In the genomic region with DNA sequence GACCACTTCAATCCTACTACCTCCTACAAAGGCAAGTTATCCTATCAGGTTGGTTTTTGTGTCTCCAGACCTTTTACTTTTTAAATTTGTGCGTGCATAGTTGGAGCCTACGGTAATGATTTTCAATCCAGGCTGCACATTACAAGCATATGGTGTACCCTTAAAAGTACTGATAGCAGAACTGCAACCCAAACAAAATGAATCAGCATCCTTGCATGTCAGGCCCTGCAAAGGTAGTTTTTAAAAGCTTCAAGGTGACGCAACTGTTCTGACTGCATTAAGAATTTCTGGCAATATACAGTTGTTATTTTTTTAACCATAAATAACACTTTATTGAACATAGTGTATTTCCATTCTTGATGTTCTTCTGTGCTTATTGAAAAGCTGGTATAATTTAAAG, we compare ENCODE assay signal across 18 cellular contexts. TPM values are rescaled to one million over a fixed set of nuclear protein-coding genes. Genes with fewer than 3 reads are reported as not detected.
DNase-seq lines count a peak whose midpoint lies in the region; ATAC-seq and TF ChIP-seq lines count a peak whose summit lies in the region.
"Had no signal": no experiment of that assay in that cellular context is flagged by ENCODE, and none has a peak within 500 bp of the region (broad histone marks: within the 10 kb centered on the region; RNA-seq: fewer than 3 reads in every experiment).

No MANE protein-coding gene starts in this region.

- POLR2A ChIA-PET in IMR-90 (lab: Charles Lee; ENCODE audit: unreplicated experiment) = no interaction called here

- H3K27ac ChIP-seq in IMR-90 (ENCODE audit: insufficient read depth, low read length) (no peak overlapping the region), mesendoderm (ENCODE audit: low read depth, low read length) (no peak overlapping the region), Peyer's patch (no peak overlapping the region)
- H3K27ac ChIP-seq: A549 had no signal

- TF ChIP-seq POLR2A in IMR-90 (IDR thresholded peaks at IDR 0.05; ENCODE audit: low read depth, low read length) (no peak), Peyer's patch (IDR thresholded peaks at IDR 0.05) (no peak)

- H3K23ac ChIP-seq in IMR-90 (ENCODE audit: low read depth, low read length) = no peak overlapping the region
- H3K23ac ChIP-seq in mesendoderm (ENCODE audit: low read length) = no peak overlapping the region

- H3K56ac ChIP-seq in IMR-90 (ENCODE audit: extremely low read depth, insufficient read depth, low read length) (no peak overlapping the region), mesendoderm (ENCODE audit: low read length) (no peak overlapping the region)

- no peaks in the 10 kb centered on the region for H3K79me2 ChIP-seq in mesendoderm (ENCODE audit: control insufficient read depth, insufficient read depth, low read length)

- H3K36me3 ChIP-seq in IMR-90 (ENCODE audit: control insufficient read depth, insufficient read depth, low read length) (no peaks in the 10 kb centered on the region), mesendoderm (ENCODE audit: control insufficient read depth, insufficient read depth, low read length) (no peaks in the 10 kb centered on the region), Peyer's patch (no peaks in the 10 kb centered on the region)

- H3K9ac ChIP-seq in IMR-90 (ENCODE audit: low read depth, low read length) (no peak overlapping the region), mesendoderm (ENCODE audit: low read length) (no peak overlapping the region)

- no peak overlapping the region for H3K4me2 ChIP-seq in IMR-90 (ENCODE audit: low read depth, low read length)
- no peak overlapping the region for H3K4me2 ChIP-seq in mesendoderm (ENCODE audit: low read length)
- H3K4me2 ChIP-seq: A549 had no signal

- H3K79me1 ChIP-seq in IMR-90 (ENCODE audit: low read depth in 1 of 2, low read length in 2 of 2) = no peaks in the 10 kb centered on the region
- H3K79me1 ChIP-seq in mesendoderm (ENCODE audit: low read length) = no peaks in the 10 kb centered on the region

- peaks cover 2% of the 10 kb centered on the region for H3K4me1 ChIP-seq in IMR-90 (ENCODE audit: control insufficient read depth, insufficient read depth, low read length)
- H3K4me1 ChIP-seq in mesendoderm (ENCODE audit: control insufficient read depth, low read depth, low read length) = no peaks in the 10 kb centered on the region
- H3K4me1 ChIP-seq in Peyer's patch = no peaks in the 10 kb centered on the region

- no peak overlapping the region for H2BK15ac ChIP-seq in IMR-90 (ENCODE audit: low read depth, low read length)
- H2BK15ac ChIP-seq in mesendoderm (replicated peaks; ENCODE audit: low read depth) = peak overlapping the region; percentile 74

- BruUV-seq in IMR-90 (replicated peaks; lab: Mats Ljungman, UMichigan) = no TSS peak

- WGBS in IMR-90 (ENCODE audit: extremely low coverage in 2 of 2, insufficient read length in 1 of 2), 2 experiments = no CpG with 5 or more reads among the region's 3 CpGs
- no CpG with 5 or more reads among the region's 3 CpGs for WGBS in mesendoderm (ENCODE audit: extremely low coverage, insufficient coverage, low lambda C conversion rate)

- H2BK5ac ChIP-seq in IMR-90 (ENCODE audit: low read depth, low read length, poor library complexity, severe bottlenecking) = no peak overlapping the region
- H2BK5ac ChIP-seq in mesendoderm (ENCODE audit: low read length) = no peak overlapping the region

- H3K18ac ChIP-seq in IMR-90 (ENCODE audit: low read depth, low read length) (no peak overlapping the region), mesendoderm (ENCODE audit: low read length) (no peak overlapping the region)

- H2BK20ac ChIP-seq in IMR-90 (ENCODE audit: low read depth, low read length) = no peak overlapping the region

- no peaks in the 10 kb centered on the region for H3K9me3 ChIP-seq in IMR-90 (ENCODE audit: control insufficient read depth, insufficient read depth, low read length)
- no peaks in the 10 kb centered on the region for H3K9me3 ChIP-seq in Peyer's patch
- H3K9me3 ChIP-seq: A549, Caco-2, HAP-1 had no signal

- dilution Hi-C loops in IMR-90 (cut with HindIII; ENCODE audit: low sequenced_read_pairs, unreplicated experiment) = no loop called here

- CTCF ChIA-PET in IMR-90 (lab: Yijun Ruan, JAX) = no interaction called here

- H3K14ac ChIP-seq in IMR-90 (replicated peaks; ENCODE audit: low read depth, low read length) = no peak overlapping the region

- H4K8ac ChIP-seq in IMR-90 (ENCODE audit: low read depth in 2 of 2, low read length in 2 of 2) (no peak overlapping the region), mesendoderm (ENCODE audit: low read depth, low read length) (no peak overlapping the region)

- H3K27me3 ChIP-seq in IMR-90 (ENCODE audit: control insufficient read depth, insufficient read depth, low read length) = no peaks in the 10 kb centered on the region
- H3K27me3 ChIP-seq in mesendoderm (ENCODE audit: insufficient read depth, low read length, poor library complexity) = no peaks in the 10 kb centered on the region
- no peaks in the 10 kb centered on the region for H3K27me3 ChIP-seq in Peyer's patch

- H4K20me1 ChIP-seq in IMR-90 (ENCODE audit: insufficient read depth, low read length) = no peaks in the 10 kb centered on the region

- TF ChIP-seq CTCF in IMR-90 (conservative IDR thresholded peaks at IDR 0.05; ENCODE audit: low read depth, low read length) = no peak
- no peak for TF ChIP-seq CTCF in epithelial cell of esophagus (IDR thresholded peaks at IDR 0.05; ENCODE audit: insufficient read depth, low read depth, low read length, missing control alignments)
- TF ChIP-seq CTCF in Peyer's patch (IDR thresholded peaks at IDR 0.05) = no peak

- no peak for TF ChIP-seq RAD21 in IMR-90 (IDR thresholded peaks at IDR 0.05; ENCODE audit: low read length)

- no peak overlapping the region for H4K91ac ChIP-seq in IMR-90 (ENCODE audit: insufficient read depth, low read depth, low read length)

- in situ Hi-C loops in IMR-90 (cut with MboI; ENCODE audit: low sequenced_read_pairs) = no loop called here

- no peak overlapping the region for H3K4me3 ChIP-seq in IMR-90 (ENCODE audit: insufficient read depth, low read depth, low read length)
- H3K4me3 ChIP-seq in epithelial cell of esophagus (ENCODE audit: low read length) = no peak overlapping the region
- H3K4me3 ChIP-seq in mesendoderm (ENCODE audit: low read length) = no peak overlapping the region
- no peak overlapping the region for H3K4me3 ChIP-seq in Peyer's patch
- H3K4me3 ChIP-seq: A549, HAP-1, K562 had no signal

- H2BK120ac ChIP-seq in IMR-90 (ENCODE audit: low read depth, low read length) = no peak overlapping the region
- H2BK120ac ChIP-seq in mesendoderm (ENCODE audit: low read depth, low read length) = no peak overlapping the region

- no peak overlapping the region for H3K4ac ChIP-seq in IMR-90 (ENCODE audit: low read depth, low read length)
- H3K4ac ChIP-seq in mesendoderm (ENCODE audit: low read depth, low read length) = no peak overlapping the region

- H2AK9ac ChIP-seq in IMR-90 (replicated peaks; ENCODE audit: low read depth, low read length, poor library complexity) = no peak overlapping the region

- DNase-seq in IMR-90 (no peak), amniotic epithelial cell (ENCODE audit: low read depth) (peak; percentile 45), epithelial cell of esophagus (ENCODE audit: low read depth) (peak; percentile 88), mesendoderm (no peak), Peyer's patch (no peak), NCI-H2171 treated with DMSO at 0.1 percent for 48 hours (lab: John Stamatoyannopoulos, UW) (no peak), COLO668 (lab: John Stamatoyannopoulos, UW; ENCODE audit: unreplicated experiment) (no peak)
- DNase-seq: Caco-2; CD8-positive, alpha-beta T cell; DND-41; GDM1; GOT3 had no signal

- H4K5ac ChIP-seq in IMR-90 (ENCODE audit: low read depth, low read length) (no peak overlapping the region), mesendoderm (ENCODE audit: low read length) (no peak overlapping the region)

- H3K9me1 ChIP-seq in IMR-90 (ENCODE audit: insufficient read depth, low read length) = no peaks in the 10 kb centered on the region

- ATAC-seq in IMR-90 (ENCODE audit: low read depth) = no peak
- ATAC-seq: A549; CD8-positive, alpha-beta T cell; K562 had no signal

- no peak overlapping the region for H2AFZ ChIP-seq in IMR-90 (replicated peaks; ENCODE audit: low read length, poor library complexity)

- H2AK5ac ChIP-seq in IMR-90 (ENCODE audit: low read depth, low read length) = no peak overlapping the region
- H2AK5ac ChIP-seq in mesendoderm (ENCODE audit: low read length) = no peak overlapping the region

- intact Hi-C loops in IMR-90 (cut with micrococcal nuclease) = no loop called here

TF ChIP-seq in IMR-90, 13 proteins besides CTCF, POLR2A, EP300 and RAD21:
- TF ChIP-seq CEBPB (IDR thresholded peaks at IDR 0.05; ENCODE audit: low read depth, low read length) = peak; percentile 36
- no peak for TF ChIP-seq RCOR1 (IDR thresholded peaks at IDR 0.05; ENCODE audit: insufficient replicate concordance, low read length)
- TF ChIP-seq, protein P1, sequence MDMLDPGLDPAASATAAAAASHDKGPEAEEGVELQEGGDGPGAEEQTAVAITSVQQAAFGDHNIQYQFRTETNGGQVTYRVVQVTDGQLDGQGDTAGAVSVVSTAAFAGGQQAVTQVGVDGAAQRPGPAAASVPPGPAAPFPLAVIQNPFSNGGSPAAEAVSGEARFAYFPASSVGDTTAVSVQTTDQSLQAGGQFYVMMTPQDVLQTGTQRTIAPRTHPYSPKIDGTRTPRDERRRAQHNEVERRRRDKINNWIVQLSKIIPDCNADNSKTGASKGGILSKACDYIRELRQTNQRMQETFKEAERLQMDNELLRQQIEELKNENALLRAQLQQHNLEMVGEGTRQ (IDR thresholded peaks at IDR 0.05; ENCODE audit: low read depth, low read length) = no peak
- TF ChIP-seq SMC3 (IDR thresholded peaks at IDR 0.05; ENCODE audit: low read depth, low read length) = no peak

RNA-seq across cellular contexts. Expression of a gene that starts 28.9 kb away (rescaled TPM):
- not detected in 2 replicates for total RNA-seq in IMR-90 (2012; rRNA removed)
- polyA plus RNA-seq in IMR-90 (2012; rRNA removed) = not detected in 2 replicates
- polyA plus RNA-seq in IMR-90 (2012; cell fraction: cytosol; rRNA removed) = not detected in 2 replicates
- polyA plus RNA-seq in IMR-90 (2012; cell fraction: nucleus; rRNA removed; ENCODE audit: low replicate concordance) = not detected in 2 replicates
- not detected for polyA plus RNA-seq in mesendoderm (2013, experiment 1 of 2)
- polyA plus RNA-seq in mesendoderm (2013, experiment 2 of 2) = not detected
- 1 to 10 TPM in 2 of 4 donors, not detected in 2; 1.5 to 2.1 TPM for total RNA-seq in Peyer's patch
- total RNA-seq: Caco-2; CD8-positive, alpha-beta T cell; K562 had no signal
- polyA plus RNA-seq: A549, AG04450, BJ, CD14-positive monocyte, K562 had no signal

Comparison
In these comparisons a context has a peak if more than half of its experiments do, and no peak if none do; other contexts are left out.
1. DNase-seq: peak in amniotic epithelial cell (single experiment) and epithelial cell of esophagus (single experiment); none in IMR-90 (single experiment), mesendoderm (single experiment), Peyer's patch (0 of 3), NCI-H2171 treated with DMSO at 0.1 percent for 48 hours (single experiment) and COLO668 (single experiment).